ENCODE assay signal across 9 cellular contexts in genomic region chr17:16428098-16428882, GRCh38. TPM values are rescaled to one million over a fixed set of nuclear protein-coding genes. Genes with fewer than 3 reads are reported as not detected.
DNase-seq lines count a peak whose midpoint lies in the region; ATAC-seq, FAIRE-seq and TF ChIP-seq lines count a peak whose summit lies in the region.
"Had no signal": no experiment of that assay in that cellular context is flagged by ENCODE, and none has a peak within 500 bp of the region (broad histone marks: within the 10 kb centered on the region; RNA-seq: fewer than 3 reads in every experiment).

No MANE protein-coding gene starts in this region.

- no peak overlapping the region for H3K4me3 Mint-ChIP-seq in activated CD8-positive, alpha-beta T cell treated with anti-CD3 and anti-CD28 coated beads, Interleukin-2, amount 10 ng/mL, durations not matched to agents 7 days and 5 days
- H3K4me3 Mint-ChIP-seq in activated T-helper 2 cell treated with anti-CD3 and anti-CD28 coated beads, Interferon-gamma antibody, Interleukin-2, Interleukin-4, amounts not matched to agents 10 μg/mL and 5 μg/mL and 100 μg/mL, durations not matched to agents 14 hours and 24 hours and 36 hours (ENCODE audit: low read depth) = no peak overlapping the region

- ATAC-seq in activated CD8-positive, alpha-beta T cell treated with anti-CD3 and anti-CD28 coated beads, Interleukin-2, amount 10 ng/mL, durations not matched to agents 7 days and 5 days = peak; percentile 82
- peak; percentile 61 to 77 (median 70) for ATAC-seq in psoas muscle
- ATAC-seq in GM19035 (IDR thresholded peaks at IDR 0.05; ENCODE audit: unreplicated experiment) = no peak
- ATAC-seq in HG02588 (IDR thresholded peaks at IDR 0.05; ENCODE audit: unreplicated experiment) = no peak

- no peaks in the 10 kb centered on the region for H3K9me3 ChIP-seq in psoas muscle

- no peak overlapping the region for H3K4me3 ChIP-seq in LNCaP clone FGC (ENCODE audit: low read depth, low read length)
- no peak overlapping the region for H3K4me3 ChIP-seq in psoas muscle
- H3K4me3 ChIP-seq: SK-N-MC had no signal

- H3K36me3 ChIP-seq in psoas muscle (ENCODE audit: insufficient read depth in 1 of 2, low read depth in 1 of 2) = peaks cover 0 to 4% of the 10 kb centered on the region in 2 donors

- H3K27ac Mint-ChIP-seq in activated CD8-positive, alpha-beta T cell treated with anti-CD3 and anti-CD28 coated beads, Interleukin-2, amount 10 ng/mL, durations not matched to agents 7 days and 5 days = no peak overlapping the region
- H3K27ac Mint-ChIP-seq in activated T-helper 2 cell treated with anti-CD3 and anti-CD28 coated beads, Interferon-gamma antibody, Interleukin-2, Interleukin-4, amounts not matched to agents 10 μg/mL and 5 μg/mL and 100 μg/mL, durations not matched to agents 14 hours and 24 hours and 36 hours = no peak overlapping the region

- 62 to 70% (median 66%) methylated on average over 15 of the region's 15 CpGs for WGBS in psoas muscle, 3 donors

- no peaks in the 10 kb centered on the region for H3K4me1 Mint-ChIP-seq in activated CD8-positive, alpha-beta T cell treated with anti-CD3 and anti-CD28 coated beads, Interleukin-2, amount 10 ng/mL, durations not matched to agents 7 days and 5 days (ENCODE audit: low read depth)
- H3K4me1 Mint-ChIP-seq in activated T-helper 2 cell treated with anti-CD3 and anti-CD28 coated beads, Interferon-gamma antibody, Interleukin-2, Interleukin-4, amounts not matched to agents 10 μg/mL and 5 μg/mL and 100 μg/mL, durations not matched to agents 14 hours and 24 hours and 36 hours (ENCODE audit: low read depth) = no peaks in the 10 kb centered on the region

- TF ChIP-seq CTCF in LNCaP clone FGC (IDR thresholded peaks at IDR 0.05; ENCODE audit: control insufficient read depth, extremely low read depth, insufficient read depth) (peak; percentile 51), psoas muscle (IDR thresholded peaks at IDR 0.05) (peak; percentile 50)

- no peaks in the 10 kb centered on the region for H3K27me3 Mint-ChIP-seq in activated CD8-positive, alpha-beta T cell treated with anti-CD3 and anti-CD28 coated beads, Interleukin-2, amount 10 ng/mL, durations not matched to agents 7 days and 5 days (ENCODE audit: low read depth)
- no peaks in the 10 kb centered on the region for H3K27me3 Mint-ChIP-seq in activated T-helper 2 cell treated with anti-CD3 and anti-CD28 coated beads, Interferon-gamma antibody, Interleukin-2, Interleukin-4, amounts not matched to agents 10 μg/mL and 5 μg/mL and 100 μg/mL, durations not matched to agents 14 hours and 24 hours and 36 hours (ENCODE audit: low read depth)

- POLR2A ChIA-PET in activated CD8-positive, alpha-beta T cell treated with anti-CD3 and anti-CD28 coated beads, Interleukin-2, amount 10 ng/mL, durations not matched to agents 7 days and 5 days (lab: Charles Lee) = interaction anchor here (0.6 to 1.6 kb wide), 5 partner anchors 10 to 107 kb away, joined by 3 to 5 read pairs (median 4); partner anchors contain the start of genes TRPV2 and UBB

- no peak for FAIRE-seq in frontal cortex (lab: Jason Lieb, UNC)

- no peaks in the 10 kb centered on the region for H3K4me1 ChIP-seq in psoas muscle

- DNase-seq in ELF-1 (ENCODE audit: low read depth, low spot score) (peak; percentile 69), LNCaP clone FGC (ENCODE audit: low read depth) (no peak), frontal cortex (ENCODE audit: low spot score in 2 of 2) (peak; percentile 42 to 65), psoas muscle (peak; percentile 43 to 69)
- DNase-seq in activated CD8-positive, alpha-beta T cell treated with anti-CD3 and anti-CD28 coated beads, Interleukin-2, amount 10 ng/mL, durations not matched to agents 7 days and 5 days = peak; percentile 60
- no peak for DNase-seq in activated T-helper 2 cell treated with anti-CD3 and anti-CD28 coated beads, Interferon-gamma antibody, Interleukin-2, Interleukin-4, amounts not matched to agents 10 μg/mL and 5 μg/mL and 100 μg/mL, durations not matched to agents 14 hours and 24 hours and 36 hours (ENCODE audit: low spot score)

- H3K36me3 Mint-ChIP-seq in activated CD8-positive, alpha-beta T cell treated with anti-CD3 and anti-CD28 coated beads, Interleukin-2, amount 10 ng/mL, durations not matched to agents 7 days and 5 days (ENCODE audit: low read depth) = peaks cover 50% of the 10 kb centered on the region
- H3K36me3 Mint-ChIP-seq in activated T-helper 2 cell treated with anti-CD3 and anti-CD28 coated beads, Interferon-gamma antibody, Interleukin-2, Interleukin-4, amounts not matched to agents 10 μg/mL and 5 μg/mL and 100 μg/mL, durations not matched to agents 14 hours and 24 hours and 36 hours (ENCODE audit: low read depth) = peaks cover 35% of the 10 kb centered on the region

- no peaks in the 10 kb centered on the region for H3K9me3 Mint-ChIP-seq in activated CD8-positive, alpha-beta T cell treated with anti-CD3 and anti-CD28 coated beads, Interleukin-2, amount 10 ng/mL, durations not matched to agents 7 days and 5 days (ENCODE audit: insufficient read depth)
- no peaks in the 10 kb centered on the region for H3K9me3 Mint-ChIP-seq in activated T-helper 2 cell treated with anti-CD3 and anti-CD28 coated beads, Interferon-gamma antibody, Interleukin-2, Interleukin-4, amounts not matched to agents 10 μg/mL and 5 μg/mL and 100 μg/mL, durations not matched to agents 14 hours and 24 hours and 36 hours

- H3K27me3 ChIP-seq in psoas muscle (ENCODE audit: insufficient read depth in 3 of 3, low read length in 2 of 3) = no peaks in the 10 kb centered on the region

- intact Hi-C loops in psoas muscle (cut with DNase I) = no loop called here
- intact Hi-C loops in activated T-helper 2 cell treated with anti-CD3 and anti-CD28 coated beads, Interferon-gamma antibody, Interleukin-2, Interleukin-4, amounts not matched to agents 10 μg/mL and 5 μg/mL and 100 μg/mL, durations not matched to agents 14 hours and 24 hours and 36 hours (cut with micrococcal nuclease) = no loop called here

- CTCF ChIA-PET in activated CD8-positive, alpha-beta T cell treated with anti-CD3 and anti-CD28 coated beads, Interleukin-2, amount 10 ng/mL, durations not matched to agents 7 days and 5 days (lab: Charles Lee) = interaction anchor here (0.6 to 3.7 kb wide), 12 partner anchors 10 to 93 kb away, joined by 3 to 27 read pairs (median 6); partner anchors contain the start of gene TRPV2

- H3K27ac ChIP-seq in psoas muscle = no peak overlapping the region
- H3K27ac ChIP-seq: SK-N-MC had no signal

RNA-seq across cellular contexts. Expression of gene TRPV2, which starts 12.9 kb away (rescaled TPM):
- 100 to 1,000 TPM; 124 to 134 TPM for total RNA-seq in activated CD8-positive, alpha-beta T cell treated with anti-CD3 and anti-CD28 coated beads, Interleukin-2, amount 10 ng/mL, durations not matched to agents 7 days and 5 days
- total RNA-seq in frontal cortex (2.4 TPM), psoas muscle (10 to 100 TPM in 1 of 4 donors, 1 to 10 TPM in 3; 3.9 to 10.3 (median 6.7) TPM)
- 1 to 10 TPM; 1.6 to 3.8 (median 3.4) TPM for polyA plus RNA-seq in psoas muscle
- 44.4 and 46.8 TPM in 2 replicates for total RNA-seq in activated T-helper 2 cell treated with anti-CD3 and anti-CD28 coated beads, Interferon-gamma antibody, Interleukin-2, Interleukin-4, amounts not matched to agents 10 μg/mL and 5 μg/mL and 100 μg/mL, durations not matched to agents 14 hours and 24 hours and 36 hours

RNA-seq across cellular contexts. Expression of gene UBB, which starts 47.4 kb away (rescaled TPM):
- total RNA-seq in activated CD8-positive, alpha-beta T cell treated with anti-CD3 and anti-CD28 coated beads, Interleukin-2, amount 10 ng/mL, durations not matched to agents 7 days and 5 days = 1,000 to 10,000 TPM; 1,415 to 1,441 TPM
- total RNA-seq in frontal cortex (1,503 TPM), psoas muscle (1,000 to 10,000 TPM; 1,704 to 3,203 (median 2,212) TPM)
- 1,000 to 10,000 TPM in 2 of 3 donors, 100 to 1,000 TPM in 1; 700 to 1,893 (median 1,030) TPM for polyA plus RNA-seq in psoas muscle
- total RNA-seq in activated T-helper 2 cell treated with anti-CD3 and anti-CD28 coated beads, Interferon-gamma antibody, Interleukin-2, Interleukin-4, amounts not matched to agents 10 μg/mL and 5 μg/mL and 100 μg/mL, durations not matched to agents 14 hours and 24 hours and 36 hours = 1,784 and 1,798 TPM in 2 replicates

Comparison
In these comparisons a context has a peak if more than half of its experiments do, and no peak if none do; other contexts are left out.
1. DNase-seq: peak in ELF-1 (single experiment), activated CD8-positive, alpha-beta T cell treated with anti-CD3 and anti-CD28 coated beads, Interleukin-2, amount 10 ng/mL, durations not matched to agents 7 days and 5 days (single experiment), frontal cortex (2 of 2) and psoas muscle (2 of 2); none in LNCaP clone FGC (single experiment) and activated T-helper 2 cell treated with anti-CD3 and anti-CD28 coated beads, Interferon-gamma antibody, Interleukin-2, Interleukin-4, amounts not matched to agents 10 μg/mL and 5 μg/mL and 100 μg/mL, durations not matched to agents 14 hours and 24 hours and 36 hours (single experiment).
2. ATAC-seq: peak in activated CD8-positive, alpha-beta T cell treated with anti-CD3 and anti-CD28 coated beads, Interleukin-2, amount 10 ng/mL, durations not matched to agents 7 days and 5 days (single experiment) and psoas muscle (4 of 4); none in GM19035 (single experiment) and HG02588 (single experiment).